ENCODE assay signal across 1 cellular context in the genomic region with DNA sequence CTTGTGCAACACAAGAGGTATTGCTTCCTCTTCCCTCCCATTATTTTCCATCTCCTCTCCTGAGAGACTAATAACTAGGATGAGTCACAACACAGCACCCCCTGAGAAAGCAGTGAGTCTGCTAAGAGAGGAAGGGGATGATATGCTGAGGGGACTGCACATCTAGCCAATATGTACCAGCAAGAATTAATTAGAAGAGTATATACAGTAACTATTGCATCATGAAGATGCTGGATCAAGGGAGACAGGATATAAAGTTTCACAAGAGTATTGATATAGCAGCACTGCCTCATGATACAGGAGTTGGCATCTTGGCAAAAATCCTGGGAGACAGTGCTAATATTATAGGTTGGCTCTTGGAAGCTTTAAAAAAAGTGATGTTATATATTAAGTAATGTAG.
TF ChIP-seq lines count a peak whose summit lies in the region.

No MANE protein-coding gene starts in this region.

TF ChIP-seq in IMR-90, 13 proteins besides CTCF, POLR2A, EP300 and RAD21 (continued from another document):
- TF ChIP-seq SMC3 (IDR thresholded peaks at IDR 0.05; ENCODE audit: low read depth, low read length) (no peak), RFX5 (IDR thresholded peaks at IDR 0.05; ENCODE audit: low read depth, low read length) (no peak)
